In the genomic region with DNA sequence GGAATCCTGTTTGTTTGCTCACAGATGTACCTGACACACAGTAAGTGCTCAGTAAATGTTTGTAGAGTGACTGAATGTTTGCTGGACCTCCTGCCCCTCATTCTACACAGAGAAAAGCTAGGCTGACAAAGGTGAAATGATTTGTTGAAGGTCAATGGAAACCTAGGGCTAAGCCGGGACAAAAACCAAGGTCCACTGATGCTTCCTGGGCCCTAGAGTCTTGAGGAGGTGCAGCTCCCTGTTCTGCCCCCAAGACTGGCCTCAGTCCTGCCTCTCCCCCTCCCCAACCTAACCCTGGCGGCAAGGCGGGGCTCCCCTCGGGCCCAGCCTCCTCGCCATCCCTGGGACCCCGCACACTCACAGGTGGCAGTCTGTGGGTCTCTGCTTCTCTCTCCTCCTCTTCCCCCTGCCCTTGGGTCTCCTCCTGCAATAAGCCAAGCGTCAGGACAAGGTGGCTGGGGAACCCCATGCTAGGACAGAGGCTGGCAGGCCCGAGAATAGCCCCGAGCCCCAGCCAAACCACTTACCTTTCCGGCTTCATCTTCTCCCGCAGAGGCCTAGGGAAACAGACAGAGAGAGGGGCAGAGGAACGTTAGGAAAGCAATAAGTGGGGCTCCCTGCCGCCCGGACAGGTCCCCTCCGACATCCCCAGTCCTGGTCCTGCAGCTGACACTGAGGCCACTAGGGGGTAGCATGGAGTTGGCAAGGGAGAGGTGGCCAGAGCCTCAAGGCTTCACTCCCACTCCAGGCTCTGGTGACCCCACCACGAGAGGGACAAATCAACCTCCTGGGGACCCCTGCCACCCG, we compare ENCODE assay signal across 8 cellular contexts. TPM values are rescaled to one million over a fixed set of nuclear protein-coding genes. Genes with fewer than 3 reads are reported as not detected.
A peak's percentile ranks its signal among the peaks of the same experiment; 100 is the strongest.
DNase-seq lines count a peak whose midpoint lies in the region; ATAC-seq, FAIRE-seq and TF ChIP-seq lines count a peak whose summit lies in the region.

No MANE protein-coding gene starts in this region.

- H3K9me3 ChIP-seq in SJSA1 (replicated peaks) (no peaks in the 10 kb centered on the region), gastroesophageal sphincter (no peaks in the 10 kb centered on the region), pancreas (no peaks in the 10 kb centered on the region)

- ATAC-seq in gastroesophageal sphincter (peak; percentile 86), pancreas (peak; percentile 76 to 91 (median 88)), HG02852 (IDR thresholded peaks at IDR 0.05; ENCODE audit: unreplicated experiment) (no peak)

- DNase-seq in Kasumi-1 (lab: John Stamatoyannopoulos, UW) (peak; percentile 50 to 70), SJSA1 (ENCODE audit: low read depth in 1 of 2, low spot score in 2 of 2) (peak; percentile 45 to 74), pancreas (peak; percentile 62 to 86 (median 80)), type B pancreatic cell (ENCODE audit: extremely low spot score, unreplicated experiment) (peak; percentile 86)
- DNase-seq in activated gamma-delta T cell treated with anti-CD3 and anti-CD28 coated beads, Interleukin-2, amount 50 U/mL, for 16 hours (ENCODE audit: low read depth), result peak; percentile 61

- H3K4me3 Mint-ChIP-seq in type B pancreatic cell, result no peak overlapping the region

- H3K9me3 Mint-ChIP-seq in type B pancreatic cell, result no peaks in the 10 kb centered on the region

- H3K4me1 Mint-ChIP-seq in type B pancreatic cell (ENCODE audit: unreplicated experiment), result peaks cover 21% of the 10 kb centered on the region

- WGBS in gastroesophageal sphincter (ENCODE audit: low coverage in 1 of 2), 2 donors, result 20 to 80% methylated on average over 2 to 3 of the region's 17 CpGs
- 27 to 31% methylated on average over 17 of the region's 17 CpGs for WGBS in pancreas, 2 donors

- no peak overlapping the region for H3K27ac Mint-ChIP-seq in type B pancreatic cell

- TF ChIP-seq POLR2A in gastroesophageal sphincter (IDR thresholded peaks at IDR 0.05), result no peak

- H3K27me3 ChIP-seq in SJSA1 (replicated peaks) (no peaks in the 10 kb centered on the region), gastroesophageal sphincter (peaks cover 22% of the 10 kb centered on the region), pancreas (no peaks in the 10 kb centered on the region)

- TF ChIP-seq CTCF in GM12872 (IDR thresholded peaks at IDR 0.05; ENCODE audit: insufficient read depth, low read depth, low read length), result peak; percentile 99
- TF ChIP-seq CTCF in gastroesophageal sphincter (IDR thresholded peaks at IDR 0.05), result peak in 3 of 4 experiments; percentile 86 to 96 (median 90)
- peak; percentile 82 to 91 (median 87) for TF ChIP-seq CTCF in pancreas (IDR thresholded peaks at IDR 0.05)
- peak; percentile 95 for TF ChIP-seq CTCF in type B pancreatic cell (conservative IDR thresholded peaks at IDR 0.05)

- FAIRE-seq in pancreas (lab: Jason Lieb, UNC), result no peak

- no peak for TF ChIP-seq EP300 in gastroesophageal sphincter (IDR thresholded peaks at IDR 0.05)

- H3K27me3 Mint-ChIP-seq in type B pancreatic cell, result no peaks in the 10 kb centered on the region

- no peaks in the 10 kb centered on the region for H3K36me3 ChIP-seq in SJSA1
- H3K36me3 ChIP-seq in gastroesophageal sphincter, result peaks cover 0 to 23% of the 10 kb centered on the region in 2 donors
- H3K36me3 ChIP-seq in pancreas, result no peaks in the 10 kb centered on the region

- H3K27ac ChIP-seq in SJSA1 (no peak overlapping the region), gastroesophageal sphincter (peak overlapping the region in 3 of 4 donors; percentile 41 to 51 (median 44)), pancreas (no peak overlapping the region)

- peaks cover 5% of the 10 kb centered on the region for H3K36me3 Mint-ChIP-seq in type B pancreatic cell

- intact Hi-C loops in pancreas (cut with DNase I), result loop anchor here in 2 of 3 donors (5.0 kb wide), 2 partner anchors 136 to 141 kb away; no protein-coding TSS in a partner anchor

- H3K4me3 ChIP-seq in SJSA1 (no peak overlapping the region), gastroesophageal sphincter (peak overlapping the region in 1 of 2 donors; percentile 20), pancreas (no peak overlapping the region)

- H3K4me1 ChIP-seq in SJSA1 (replicated peaks), result no peaks in the 10 kb centered on the region
- peaks cover 0 to 37% (median 23%) of the 10 kb centered on the region in 3 donors for H3K4me1 ChIP-seq in gastroesophageal sphincter
- peaks cover 0 to 6% (median 6%) of the 10 kb centered on the region in 3 donors for H3K4me1 ChIP-seq in pancreas

RNA-seq across cellular contexts. Expression of gene PGF, which starts 9.3 kb away (rescaled TPM):
- total RNA-seq in SJSA1 (2014; rRNA removed; shearing (Covaris generic)), result 0.79 and 1.6 TPM in 2 replicates
- total RNA-seq in gastroesophageal sphincter, result 10 to 100 TPM; 11.2 to 21.0 (median 16.5) TPM
- total RNA-seq in pancreas, result 1 to 10 TPM in 4 of 6 donors, under 1 TPM in 2; 0.73 to 4.7 (median 1.8) TPM
- 1 to 10 TPM; 1.5 to 1.8 TPM for polyA plus RNA-seq in pancreas
- 8.4 and 16.8 TPM in 2 replicates for total RNA-seq in type B pancreatic cell (ENCODE audit: low replicate concordance)

RNA-seq across cellular contexts. Expression of gene RPS6KL1, which starts 23.0 kb away (rescaled TPM):
- not detected in 2 replicates for total RNA-seq in SJSA1 (2014; rRNA removed; shearing (Covaris generic))
- 10 to 100 TPM in 1 of 4 donors, 1 to 10 TPM in 3; 4.0 to 10.2 (median 8.2) TPM for total RNA-seq in gastroesophageal sphincter
- total RNA-seq in pancreas, result 1 to 10 TPM; 4.0 to 7.7 (median 6.5) TPM
- 10 to 100 TPM; 14.6 to 23.8 TPM for polyA plus RNA-seq in pancreas
- total RNA-seq in type B pancreatic cell (ENCODE audit: low replicate concordance), result 5.3 and 7.5 TPM in 2 replicates

RNA-seq across cellular contexts. Expression of gene EIF2B2, which starts 56.7 kb away (rescaled TPM):
- 43.5 and 46.5 TPM in 2 replicates for total RNA-seq in SJSA1 (2014; rRNA removed; shearing (Covaris generic))
- total RNA-seq in gastroesophageal sphincter (10 to 100 TPM; 28.1 to 56.2 (median 36.6) TPM), pancreas (10 to 100 TPM; 11.2 to 22.1 (median 16.6) TPM), type B pancreatic cell (ENCODE audit: low replicate concordance) (36.5 and 45.0 TPM in 2 replicates)
- polyA plus RNA-seq in pancreas, result 10 to 100 TPM; 12.4 to 19.0 TPM

Comparison
In these comparisons a context has a peak if more than half of its experiments do, and no peak if none do; other contexts are left out.
1. H3K27ac ChIP-seq: peak in gastroesophageal sphincter (3 of 4); none in SJSA1 (single experiment) and pancreas (0 of 4).
2. Peak in every context shown above with its lines, with median percentiles within 50 percentile points of each other: CTCF ChIP-seq and DNase-seq.